19 cellular contexts compared by ENCODE assay signal in the genomic region with DNA sequence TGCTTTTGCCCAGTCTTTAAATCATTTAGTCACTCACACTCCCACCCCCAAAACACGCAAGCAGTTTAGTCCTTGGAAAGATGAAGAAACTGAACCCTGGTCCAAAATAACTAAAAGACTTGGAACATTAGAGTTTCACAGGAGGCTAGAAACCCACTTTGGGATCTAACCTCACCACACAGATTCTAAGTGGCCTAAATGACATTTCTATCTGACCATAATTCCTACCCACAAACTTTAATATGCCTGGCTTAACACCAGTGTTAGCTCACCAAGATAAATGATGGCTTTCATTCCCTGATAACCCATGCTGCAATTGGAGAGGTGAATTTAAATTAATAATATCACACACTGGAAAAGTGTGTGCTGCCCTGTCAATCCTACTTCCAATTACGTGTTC.
DNase-seq lines count a peak whose midpoint lies in the region; ATAC-seq and TF ChIP-seq lines count a peak whose summit lies in the region.
"Had no signal": no experiment of that assay in that cellular context is flagged by ENCODE, and none has a peak within 500 bp of the region (broad histone marks: within the 10 kb centered on the region; RNA-seq: fewer than 3 reads in every experiment).

No MANE protein-coding gene starts in this region.

- H2AFZ ChIP-seq in smooth muscle cell (ENCODE audit: low read depth) = no peak overlapping the region
- H2AFZ ChIP-seq: GM23248 had no signal

- H3K9ac ChIP-seq in smooth muscle cell (ENCODE audit: low read depth) = no peak overlapping the region
- H3K9ac ChIP-seq: BLaER1, GM23248 had no signal

- H3K36me3 ChIP-seq in smooth muscle cell (ENCODE audit: low read depth) = no peaks in the 10 kb centered on the region
- H3K36me3 ChIP-seq: BLaER1 had no signal

- H3K4me3 Mint-ChIP-seq in T-helper 17 cell = no peak overlapping the region
- H3K4me3 Mint-ChIP-seq: B cell; CD4-positive, CD25-positive, alpha-beta regulatory T cell; CD8-positive, alpha-beta memory T cell had no signal

- no peaks in the 10 kb centered on the region for H3K27me3 Mint-ChIP-seq in T-helper 17 cell
- H3K27me3 Mint-ChIP-seq: CD4-positive, CD25-positive, alpha-beta regulatory T cell; CD8-positive, alpha-beta memory T cell had no signal

- H3K4me1 Mint-ChIP-seq in T-helper 17 cell = no peaks in the 10 kb centered on the region
- H3K4me1 Mint-ChIP-seq: CD4-positive, CD25-positive, alpha-beta regulatory T cell; CD8-positive, alpha-beta memory T cell had no signal

- H3K79me2 ChIP-seq in smooth muscle cell (ENCODE audit: low read depth) = no peaks in the 10 kb centered on the region

- ATAC-seq in T-helper 17 cell = no peak

- H3K27ac Mint-ChIP-seq in T-helper 17 cell = no peak overlapping the region
- H3K27ac Mint-ChIP-seq: B cell; CD4-positive, CD25-positive, alpha-beta regulatory T cell; CD8-positive, alpha-beta memory T cell had no signal

- H3K4me1 ChIP-seq in smooth muscle cell (ENCODE audit: low read depth) = no peaks in the 10 kb centered on the region
- H3K4me1 ChIP-seq: BLaER1 had no signal

- no peak for TF ChIP-seq CTCF in smooth muscle cell (IDR thresholded peaks at IDR 0.05; ENCODE audit: borderline replicate concordance, insufficient read depth, poor library complexity, severe bottlenecking)

- no peaks in the 10 kb centered on the region for H3F3A ChIP-seq in smooth muscle cell (ENCODE audit: low read depth)

- H3K27me3 ChIP-seq in smooth muscle cell (ENCODE audit: low read depth) = no peaks in the 10 kb centered on the region
- H3K27me3 ChIP-seq: BLaER1 had no signal

- DNase-seq in SW480 (ENCODE audit: low spot score) (peak; percentile 5), glomerular visceral epithelial cell (ENCODE audit: extremely low spot score) (peak; percentile 23), myocyte (ENCODE audit: low read depth) (peak; percentile 61), smooth muscle cell (lab: John Stamatoyannopoulos, UW; ENCODE audit: unreplicated experiment) (no peak), SIG-M5 (lab: John Stamatoyannopoulos, UW) (no peak), NCI-H2029 (lab: John Stamatoyannopoulos, UW) (no peak), T-helper 17 cell (no peak)
- DNase-seq: CD4-positive, CD25-positive, alpha-beta regulatory T cell; CD8-positive, alpha-beta memory T cell; DMS 273 treated with DMSO at 0.1 percent for 48 hours; DMS79 treated with DMSO at 0.1 percent for 48 hours; GF-D8; H7; HCEC 1CT had no signal

- no peaks in the 10 kb centered on the region for H3K9me3 ChIP-seq in smooth muscle cell (replicated peaks; ENCODE audit: low read depth)
- H3K9me3 ChIP-seq in T-helper 17 cell (ENCODE audit: control insufficient read depth, low read length, poor library complexity, severe bottlenecking) = no peaks in the 10 kb centered on the region
- H3K9me3 ChIP-seq: BLaER1 had no signal

- H3K27ac ChIP-seq in smooth muscle cell (ENCODE audit: low read depth) = peak overlapping the region; percentile 13
- H3K27ac ChIP-seq: 22Rv1, BLaER1, C4-2B, GM23248 had no signal

- H3K36me3 Mint-ChIP-seq in T-helper 17 cell (ENCODE audit: low read depth) = no peaks in the 10 kb centered on the region
- H3K36me3 Mint-ChIP-seq: CD4-positive, CD25-positive, alpha-beta regulatory T cell; CD8-positive, alpha-beta memory T cell had no signal

- 72% methylated on average over 2 of the region's 2 CpGs for WGBS in smooth muscle cell (ENCODE audit: low lambda C conversion rate)

- H3K4me2 ChIP-seq in smooth muscle cell = peak overlapping the region; percentile 11
- H3K4me2 ChIP-seq: BLaER1 had no signal

- H3K4me3 ChIP-seq in smooth muscle cell = no peak overlapping the region
- H3K4me3 ChIP-seq: BLaER1, GM23248 had no signal

- H4K20me1 ChIP-seq in smooth muscle cell (ENCODE audit: low read depth) = no peaks in the 10 kb centered on the region
- H4K20me1 ChIP-seq: BLaER1 had no signal

Comparison
In these comparisons a context has a peak if more than half of its experiments do, and no peak if none do; other contexts are left out.
1. DNase-seq: peak in SW480 (single experiment), glomerular visceral epithelial cell (single experiment) and myocyte (single experiment); none in smooth muscle cell (single experiment), SIG-M5 (single experiment), NCI-H2029 (single experiment) and T-helper 17 cell (0 of 3).